ENCODE assay signal across 8 cellular contexts in genomic region chr16:77191259-77191969, GRCh38. TPM values are rescaled to one million over a fixed set of nuclear protein-coding genes. Genes with fewer than 3 reads are reported as not detected.
DNase-seq lines count a peak whose midpoint lies in the region; ATAC-seq and TF ChIP-seq lines count a peak whose summit lies in the region.

No MANE protein-coding gene starts in this region.

- H3K79me2 ChIP-seq in neural progenitor cell (ENCODE audit: low read depth), result peaks cover 21% of the 10 kb centered on the region

- H3F3A ChIP-seq in neural progenitor cell (ENCODE audit: low read depth), result peaks cover 14% of the 10 kb centered on the region

- POLR2A ChIA-PET in activated B cell treated with CpG ODN at 0.5 μM for 24 hours (lab: Charles Lee), result interaction anchor here (0.5 to 2.0 kb wide), 7 partner anchors 11 to 1770 kb away, joined by 3 to 20 read pairs (median 3); partner anchors contain the start of genes ADAT1, KARS1, NUDT7 and TERF2IP

- TF ChIP-seq CTCF in GM12864 (IDR thresholded peaks at IDR 0.05; ENCODE audit: low read depth, low read length, missing control alignments) (no peak), activated B cell treated with CpG ODN at 0.5 μM for 24 hours (IDR thresholded peaks at IDR 0.05) (no peak), esophagus muscularis mucosa (IDR thresholded peaks at IDR 0.05) (peak in 1 of 3 experiments; percentile 1), neural progenitor cell (IDR thresholded peaks at IDR 0.05) (no peak)

- peak; percentile 1 for TF ChIP-seq EP300 in esophagus muscularis mucosa (IDR thresholded peaks at IDR 0.05)

- 7% methylated on average over 23 of the region's 24 CpGs for WGBS in esophagus muscularis mucosa

- H3K36me3 Mint-ChIP-seq in activated B cell treated with CpG ODN at 0.5 μM for 24 hours (ENCODE audit: low read depth) (peaks cover 57% of the 10 kb centered on the region), neural progenitor cell (peaks cover 11% of the 10 kb centered on the region)

- H2AFZ ChIP-seq in neural progenitor cell (replicated peaks), result peak overlapping the region; percentile 80

- peak overlapping the region; percentile 63 for H3K9ac ChIP-seq in neural progenitor cell

- no peaks in the 10 kb centered on the region for H3K9me3 ChIP-seq in esophagus muscularis mucosa
- H3K9me3 ChIP-seq in neural progenitor cell (ENCODE audit: low read depth), result no peaks in the 10 kb centered on the region

- ATAC-seq in HG03159 (IDR thresholded peaks at IDR 0.05; ENCODE audit: unreplicated experiment) (peak; percentile 1), activated B cell treated with CpG ODN at 0.5 μM for 24 hours (ENCODE audit: low read depth) (peak; percentile 1), HG03196 (IDR thresholded peaks at IDR 0.05; ENCODE audit: unreplicated experiment) (no peak), GM18870 (IDR thresholded peaks at IDR 0.05; ENCODE audit: unreplicated experiment) (no peak)

- H3K4me3 ChIP-seq in GM12864 (ENCODE audit: low read depth, low read length), result peak overlapping the region; percentile 88
- peak overlapping the region; percentile 64 to 84 (median 78) for H3K4me3 ChIP-seq in esophagus muscularis mucosa
- peak overlapping the region; percentile 88 for H3K4me3 ChIP-seq in neural progenitor cell

- CTCF ChIA-PET in activated B cell treated with CpG ODN at 0.5 μM for 24 hours (lab: Charles Lee), result interaction anchor here (1.1 kb wide), 1 partner anchor 20 kb away, joined by 4 read pairs; no protein-coding TSS in a partner anchor

- peak overlapping the region; percentile 92 to 99 (median 94) for H3K27ac ChIP-seq in esophagus muscularis mucosa (replicated peaks in 1 of 4)
- peak overlapping the region; percentile 84 for H3K27ac ChIP-seq in neural progenitor cell

- no peaks in the 10 kb centered on the region for H3K9me3 Mint-ChIP-seq in activated B cell treated with CpG ODN at 0.5 μM for 24 hours
- H3K9me3 Mint-ChIP-seq in neural progenitor cell, result no peaks in the 10 kb centered on the region

- no peaks in the 10 kb centered on the region for H4K20me1 ChIP-seq in neural progenitor cell (ENCODE audit: low read depth)

- intact Hi-C loops in activated B cell treated with CpG ODN at 0.5 μM for 24 hours (cut with micrococcal nuclease), result loop anchor here (1.0 to 2.0 kb wide), 4 partner anchors 908 to 1625 kb away; partner anchors contain the start of genes ADAT1, GABARAPL2, KARS1 and TERF2IP
- intact Hi-C loops in esophagus muscularis mucosa (cut with DNase I), result no loop called here

- H3K4me3 Mint-ChIP-seq in activated B cell treated with CpG ODN at 0.5 μM for 24 hours, result peak overlapping the region; percentile 99
- H3K4me3 Mint-ChIP-seq in neural progenitor cell, result peak overlapping the region; percentile 99

- H3K27ac Mint-ChIP-seq in activated B cell treated with CpG ODN at 0.5 μM for 24 hours (peak overlapping the region; percentile 100), neural progenitor cell (peak overlapping the region; percentile 97)

- peaks cover 12 to 34% (median 27%) of the 10 kb centered on the region in 4 donors for H3K4me1 ChIP-seq in esophagus muscularis mucosa
- H3K4me1 ChIP-seq in neural progenitor cell, result peaks cover 7% of the 10 kb centered on the region

- no peak for TF ChIP-seq POLR2A in esophagus muscularis mucosa (IDR thresholded peaks at IDR 0.05; ENCODE audit: low read depth)

- peaks cover 43% of the 10 kb centered on the region for H3K4me1 Mint-ChIP-seq in activated B cell treated with CpG ODN at 0.5 μM for 24 hours
- H3K4me1 Mint-ChIP-seq in neural progenitor cell, result peaks cover 25% of the 10 kb centered on the region

- H3K27me3 Mint-ChIP-seq in activated B cell treated with CpG ODN at 0.5 μM for 24 hours (no peaks in the 10 kb centered on the region), neural progenitor cell (ENCODE audit: insufficient read depth, low read depth) (peaks cover 2% of the 10 kb centered on the region)

- peaks cover 0 to 5% (median 2%) of the 10 kb centered on the region in 4 donors for H3K27me3 ChIP-seq in esophagus muscularis mucosa
- H3K27me3 ChIP-seq in neural progenitor cell, result no peaks in the 10 kb centered on the region

- peak overlapping the region; percentile 88 for H3K4me2 ChIP-seq in neural progenitor cell

- peaks cover 18 to 35% (median 34%) of the 10 kb centered on the region in 4 donors for H3K36me3 ChIP-seq in esophagus muscularis mucosa
- no peaks in the 10 kb centered on the region for H3K36me3 ChIP-seq in neural progenitor cell

- DNase-seq in GM12864 (ENCODE audit: low read depth) (no peak), activated B cell treated with CpG ODN at 0.5 μM for 24 hours (peak; percentile 31), esophagus muscularis mucosa (ENCODE audit: extremely low spot score) (no peak), neural progenitor cell (ENCODE audit: low spot score) (peak; percentile 37), NCI-H226 (no peak)

RNA-seq across cellular contexts. Expression of gene MON1B, which starts 0.4 kb away (rescaled TPM):
- total RNA-seq in activated B cell treated with CpG ODN at 0.5 μM for 24 hours, result 70.7 and 73.2 TPM in 2 replicates
- total RNA-seq in esophagus muscularis mucosa, result 10 to 100 TPM; 19.1 to 33.8 (median 29.1) TPM
- total RNA-seq in neural progenitor cell (ENCODE audit: low replicate concordance), result 9.1 and 10.8 TPM in 2 replicates

RNA-seq across cellular contexts. Expression of gene SYCE1L, which starts 7.8 kb away (rescaled TPM):
- total RNA-seq in activated B cell treated with CpG ODN at 0.5 μM for 24 hours, result 5.1 and 6.3 TPM in 2 replicates
- 1 to 10 TPM in 1 of 4 donors, under 1 TPM in 1, not detected in 2; 0.57 to 4.3 TPM for total RNA-seq in esophagus muscularis mucosa
- total RNA-seq in neural progenitor cell (ENCODE audit: low replicate concordance), result 2.5 and 4.2 TPM in 2 replicates

Comparison
In these comparisons a context has a peak if more than half of its experiments do, and no peak if none do; other contexts are left out.
1. DNase-seq: peak in activated B cell treated with CpG ODN at 0.5 μM for 24 hours (single experiment) and neural progenitor cell (single experiment); none in GM12864 (single experiment), esophagus muscularis mucosa (single experiment) and NCI-H226 (single experiment).
2. ATAC-seq: peak in HG03159 (single experiment) and activated B cell treated with CpG ODN at 0.5 μM for 24 hours (single experiment); none in HG03196 (single experiment) and GM18870 (single experiment).
3. Peak in every context shown above with its lines, with median percentiles within 50 percentile points of each other: H3K4me3 ChIP-seq.